In the genomic region with DNA sequence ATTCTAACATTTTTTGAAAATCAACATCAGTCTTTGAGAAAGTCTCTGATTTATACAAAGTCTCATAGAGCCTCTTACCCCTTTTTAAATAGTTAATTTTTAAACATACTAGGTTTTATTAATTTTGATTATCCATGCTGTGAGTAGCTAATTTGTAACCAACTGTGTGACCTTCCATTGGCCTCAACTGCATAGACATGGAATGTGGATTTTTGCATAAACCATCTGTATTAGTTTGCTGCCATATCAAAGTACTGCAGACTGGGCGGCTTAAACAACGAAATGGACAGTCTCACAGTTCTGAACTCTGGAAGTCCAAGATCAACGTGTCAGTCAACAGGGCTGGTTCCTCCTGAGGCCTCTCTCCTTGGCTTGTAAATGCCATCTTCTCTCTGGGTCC, we compare ENCODE assay signal across 40 cellular contexts.
"Had no signal": no experiment of that assay in that cellular context is flagged by ENCODE, and none has a peak within 500 bp of the region (broad histone marks: within the 10 kb centered on the region; RNA-seq: fewer than 3 reads in every experiment).

No MANE protein-coding gene starts in this region.

- FAIRE-seq: astrocyte, TTC549 had no signal

- H3K36me3 Mint-ChIP-seq: activated CD4-positive, alpha-beta memory T cell treated with anti-CD3 and anti-CD28 coated beads for 36 hours; activated naive CD4-positive, alpha-beta T cell treated with anti-CD3 and anti-CD28 coated beads, Interleukin-2, amount 50 U/mL, for 72 hours; activated naive CD8-positive, alpha-beta T cell treated with anti-CD3 and anti-CD28 coated beads for 36 hours had no signal

- H3K9me3 Mint-ChIP-seq: activated CD4-positive, alpha-beta memory T cell treated with anti-CD3 and anti-CD28 coated beads for 36 hours; activated CD4-positive, alpha-beta T cell treated with anti-CD3 and anti-CD28 coated beads, Interleukin-2, amount 10 ng/mL, durations not matched to agents 24 days and 14 days; activated CD8-positive, alpha-beta T cell treated with anti-CD3 and anti-CD28 coated beads for 36 hours; activated naive CD4-positive, alpha-beta T cell treated with anti-CD3 and anti-CD28 coated beads for 36 hours; activated naive CD4-positive, alpha-beta T cell treated with anti-CD3 and anti-CD28 coated beads, Interleukin-2, amount 50 U/mL, for 72 hours; activated naive CD8-positive, alpha-beta T cell treated with anti-CD3 and anti-CD28 coated beads for 36 hours; activated T-cell treated with anti-CD3 and anti-CD28 coated beads, Interleukin-2, amount 50 U/mL, for 4 hours; activated T-cell treated with anti-CD3 and anti-CD28 coated beads, Interleukin-2, amount 50 U/mL, for 72 hours; activated T-helper 1 cell treated with anti-CD3 and anti-CD28 coated beads, Interleukin-12 subunit alpha, Interleukin-12 subunit beta, Interleukin-2, Interleukin-4 antibody, amounts not matched to agents 30 ng/mL and 10 ng/mL and 1 ng/mL, durations not matched to agents 14 hours and 24 hours and 36 hours; activated T-helper 17 cell treated with anti-CD3 and anti-CD28 coated beads, Interleukin-2, amount 50 U/mL, for 72 hours; central memory CD8-positive, alpha-beta T cell; T-helper 1 cell treated with Interleukin-12 subunit alpha and Interleukin-12 subunit beta and Interleukin-4 antibody, amounts not matched to agents 30 μg/mL and 1 μg/mL, for 36 hours; T-helper 2 cell treated with Interferon-gamma antibody and Interleukin-4, amounts not matched to agents 5 μg/mL and 100 μg/mL, for 36 hours had no signal

- H3K36me3 ChIP-seq: adrenal gland, brain microvascular endothelial cell, breast epithelium, cardiac muscle cell had no signal

- ATAC-seq: activated CD8-positive, alpha-beta T cell treated with anti-CD3 and anti-CD28 coated beads for 36 hours; activated naive CD4-positive, alpha-beta T cell treated with anti-CD3 and anti-CD28 coated beads, Interleukin-2, amount 50 U/mL, for 72 hours; activated T-cell treated with anti-CD3 and anti-CD28 coated beads, Interleukin-2, amount 50 U/mL, for 4 hours; activated T-cell treated with anti-CD3 and anti-CD28 coated beads, Interleukin-2, amount 50 U/mL, for 72 hours; activated T-helper 17 cell treated with anti-CD3 and anti-CD28 coated beads, Interleukin-2, amount 50 U/mL, for 72 hours; body of pancreas had no signal

- H3K4me3 ChIP-seq: adrenal gland, body of pancreas, breast epithelium, cardiac muscle cell had no signal

- H3K27me3 ChIP-seq: adrenal gland, body of pancreas, brain microvascular endothelial cell, cardiac muscle cell had no signal

- H3K9me3 ChIP-seq: adrenal gland, body of pancreas, breast epithelium had no signal

- H3K27ac ChIP-seq: adrenal gland, brain microvascular endothelial cell, breast epithelium, cardiac muscle cell, VCaP had no signal

- H3K27ac Mint-ChIP-seq: activated B cell treated with CpG ODN at 0.5 μM for 24 hours; activated CD4-positive, alpha-beta memory T cell treated with anti-CD3 and anti-CD28 coated beads for 36 hours; activated CD4-positive, alpha-beta T cell treated with anti-CD3 and anti-CD28 coated beads, Interleukin-2, amount 10 ng/mL, durations not matched to agents 24 days and 14 days; activated CD8-positive, alpha-beta T cell treated with anti-CD3 and anti-CD28 coated beads for 36 hours; activated naive CD4-positive, alpha-beta T cell treated with anti-CD3 and anti-CD28 coated beads for 36 hours; activated naive CD4-positive, alpha-beta T cell treated with anti-CD3 and anti-CD28 coated beads, Interleukin-2, amount 50 U/mL, for 72 hours; activated naive CD8-positive, alpha-beta T cell treated with anti-CD3 and anti-CD28 coated beads for 36 hours; activated T-cell treated with anti-CD3 and anti-CD28 coated beads, Interleukin-2, amount 50 U/mL, for 72 hours; activated T-helper 1 cell treated with anti-CD3 and anti-CD28 coated beads, Interleukin-12 subunit alpha, Interleukin-12 subunit beta, Interleukin-2, Interleukin-4 antibody, amounts not matched to agents 30 ng/mL and 10 ng/mL and 1 ng/mL, durations not matched to agents 14 hours and 24 hours and 36 hours; activated T-helper 17 cell treated with anti-CD3 and anti-CD28 coated beads, Interleukin-2, amount 50 U/mL, for 72 hours; T-helper 1 cell treated with Interleukin-12 subunit alpha and Interleukin-12 subunit beta and Interleukin-4 antibody, amounts not matched to agents 30 μg/mL and 1 μg/mL, for 36 hours; T-helper 2 cell treated with Interferon-gamma antibody and Interleukin-4, amounts not matched to agents 5 μg/mL and 100 μg/mL, for 36 hours had no signal

- H3K4me1 Mint-ChIP-seq: activated B cell treated with CpG ODN at 0.5 μM for 24 hours; activated CD4-positive, alpha-beta T cell treated with anti-CD3 and anti-CD28 coated beads, Interleukin-2, amount 10 ng/mL, durations not matched to agents 24 days and 14 days; activated naive CD8-positive, alpha-beta T cell treated with anti-CD3 and anti-CD28 coated beads for 36 hours; activated T-helper 17 cell treated with anti-CD3 and anti-CD28 coated beads, Interleukin-2, amount 50 U/mL, for 72 hours; central memory CD8-positive, alpha-beta T cell had no signal

- H3K4me3 Mint-ChIP-seq: activated B cell treated with CpG ODN at 0.5 μM for 24 hours; activated CD4-positive, alpha-beta memory T cell treated with anti-CD3 and anti-CD28 coated beads for 36 hours; activated CD4-positive, alpha-beta T cell treated with anti-CD3 and anti-CD28 coated beads, Interleukin-2, amount 10 ng/mL, durations not matched to agents 24 days and 14 days; activated CD8-positive, alpha-beta T cell treated with anti-CD3 and anti-CD28 coated beads for 36 hours; activated naive CD4-positive, alpha-beta T cell treated with anti-CD3 and anti-CD28 coated beads for 36 hours; activated naive CD8-positive, alpha-beta T cell treated with anti-CD3 and anti-CD28 coated beads for 36 hours; activated T-cell treated with anti-CD3 and anti-CD28 coated beads, Interleukin-2, amount 50 U/mL, for 4 hours; activated T-cell treated with anti-CD3 and anti-CD28 coated beads, Interleukin-2, amount 50 U/mL, for 72 hours; activated T-helper 1 cell treated with anti-CD3 and anti-CD28 coated beads, Interleukin-12 subunit alpha, Interleukin-12 subunit beta, Interleukin-2, Interleukin-4 antibody, amounts not matched to agents 30 ng/mL and 10 ng/mL and 1 ng/mL, durations not matched to agents 14 hours and 24 hours and 36 hours; activated T-helper 17 cell treated with anti-CD3 and anti-CD28 coated beads, Interleukin-2, amount 50 U/mL, for 72 hours; central memory CD8-positive, alpha-beta T cell; T-helper 1 cell treated with Interleukin-12 subunit alpha and Interleukin-12 subunit beta and Interleukin-4 antibody, amounts not matched to agents 30 μg/mL and 1 μg/mL, for 36 hours; T-helper 2 cell treated with Interferon-gamma antibody and Interleukin-4, amounts not matched to agents 5 μg/mL and 100 μg/mL, for 36 hours had no signal

- H3K4me1 ChIP-seq: adrenal gland, body of pancreas, breast epithelium had no signal

- DNase-seq: activated B cell treated with CpG ODN at 0.5 μM for 24 hours; activated CD4-positive, alpha-beta memory T cell treated with anti-CD3 and anti-CD28 coated beads for 36 hours; activated CD4-positive, alpha-beta T cell treated with anti-CD3 and anti-CD28 coated beads for 4 hours; activated CD4-positive, alpha-beta T cell treated with anti-CD3 and anti-CD28 coated beads, Interleukin-2, amount 10 ng/mL, durations not matched to agents 24 days and 14 days; activated CD4-positive, alpha-beta T cell treated with anti-CD3 and anti-CD28 coated beads, Interleukin-2, amount 50 U/mL, for 1 hour; activated CD4-positive, alpha-beta T cell treated with anti-CD3 and anti-CD28 coated beads, Interleukin-2, amount 50 U/mL, for 4 hours; activated CD4-positive, CD25-positive, alpha-beta regulatory T cell treated with anti-CD3 and anti-CD28 coated beads, Interleukin-2, amount 50 U/mL, for 72 hours; activated CD8-positive, alpha-beta memory T cell treated with anti-CD3 and anti-CD28 coated beads, Interleukin-2, amount 50 U/mL, for 4 hours; activated CD8-positive, alpha-beta T cell treated with anti-CD3 and anti-CD28 coated beads for 36 hours; activated effector memory CD4-positive, alpha-beta T cell treated with anti-CD3 and anti-CD28 coated beads, Interleukin-2, amount 50 U/mL, for 16 hours; activated gamma-delta T cell treated with Interleukin-2 at 50 U/mL for 16 hours; activated naive CD4-positive, alpha-beta T cell; activated naive CD4-positive, alpha-beta T cell treated with anti-CD3 and anti-CD28 coated beads for 36 hours; activated naive CD4-positive, alpha-beta T cell treated with anti-CD3 and anti-CD28 coated beads, Interleukin-2, amount 50 U/mL, for 16 hours; activated naive CD8-positive, alpha-beta T cell treated with anti-CD3 and anti-CD28 coated beads for 36 hours; activated T-cell treated with anti-CD3 and anti-CD28 coated beads for 4 hours; activated T-cell treated with anti-CD3 and anti-CD28 coated beads, Interleukin-2, amount 50 U/mL, for 1 hour; activated T-cell treated with anti-CD3 and anti-CD28 coated beads, Interleukin-2, amount 50 U/mL, for 4 hours; activated T-cell treated with anti-CD3 and anti-CD28 coated beads, Interleukin-2, amount 50 U/mL, for 72 hours; adrenal gland; amniotic stem cell; aorta; body of pancreas; brain microvascular endothelial cell; caudate nucleus; cerebellar nuclear complex; T-helper 1 cell; T-helper 2 cell; T-helper 9 cell had no signal
